Comparison of ENCODE assay signal across 8 cellular contexts in the genomic region with DNA sequence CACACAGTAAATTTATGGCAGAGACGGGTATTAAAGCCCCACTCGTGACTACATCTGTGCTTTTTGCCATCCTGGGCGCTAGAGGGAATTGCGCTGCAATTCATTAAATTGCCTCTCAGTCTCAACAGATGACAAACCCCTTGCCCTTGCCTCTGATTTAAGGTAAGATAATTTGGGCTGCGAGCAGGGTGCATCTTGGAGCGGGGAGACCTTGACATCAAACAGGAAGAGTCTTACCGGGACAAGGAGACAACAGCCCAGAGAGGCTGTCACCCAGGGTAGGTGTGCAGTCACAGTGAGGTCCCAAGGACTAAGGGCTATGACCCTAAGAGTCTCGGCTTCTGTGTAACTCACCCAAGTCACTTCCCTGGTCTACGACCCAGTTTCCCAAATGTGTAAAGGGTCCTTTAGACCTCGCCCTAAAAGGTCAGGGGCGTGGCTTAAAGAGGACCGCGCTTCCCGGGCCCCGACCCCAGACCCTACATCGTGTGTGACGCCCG. TPM values are rescaled to one million over a fixed set of nuclear protein-coding genes. Genes with fewer than 3 reads are reported as not detected.
DNase-seq lines count a peak whose midpoint lies in the region; ATAC-seq, FAIRE-seq and TF ChIP-seq lines count a peak whose summit lies in the region.

No MANE protein-coding gene starts in this region.

- H2AFZ ChIP-seq in K562 (ENCODE audit: low read depth, low read length) = peak overlapping the region; percentile 93

- H3K27ac ChIP-seq in K562 (ENCODE audit: extremely low read depth, low read depth, low read length) = peak overlapping the region; percentile 89
- peak overlapping the region; percentile 98 for H3K27ac ChIP-seq in layer of hippocampus (ENCODE audit: low read depth, low read length)
- H3K27ac ChIP-seq in tibial nerve = peak overlapping the region; percentile 89 to 99 (median 98)

- POLR2A ChIA-PET in K562 (lab: Yijun Ruan, JAX) = interaction anchor here (0.6 to 1.1 kb wide), 8 partner anchors 17 to 899 kb away, joined by 3 to 5 read pairs (median 4); no protein-coding TSS in a partner anchor

- H3K4me3 ChIP-seq in K562 (peak overlapping the region; percentile 68), tibial nerve (peak overlapping the region; percentile 83 to 97 (median 86))

- H3K4me1 ChIP-seq in K562 (replicated peaks in 1 of 2; ENCODE audit: control insufficient read depth in 2 of 2, insufficient read depth in 2 of 2, low read length in 2 of 2) = peaks cover 10 to 17% of the 10 kb centered on the region in 2 experiments; a peak in 4 of 5 replicates
- H3K4me1 ChIP-seq in tibial nerve = peaks cover 0 to 25% (median 14%) of the 10 kb centered on the region in 4 donors

- TF ChIP-seq POLR2A in K562 (conservative IDR thresholded peaks at IDR 0.05) (no peak; the same call in none of the 2 replicates), tibial nerve (IDR thresholded peaks at IDR 0.05) (no peak)

- H3K9me3 ChIP-seq in K562 (replicated peaks; ENCODE audit: control insufficient read depth, insufficient read depth, low read depth, low read length) (no peaks in the 10 kb centered on the region), tibial nerve (no peaks in the 10 kb centered on the region)

- TF ChIP-seq EP300 in K562 (IDR thresholded peaks at IDR 0.05; ENCODE audit: low read length) (no peak), tibial nerve (IDR thresholded peaks at IDR 0.05) (no peak)

- TF ChIP-seq RAD21 in K562 (CRISPR knock-in tag; conservative IDR thresholded peaks at IDR 0.05 in 1 of 2, IDR thresholded peaks at IDR 0.05 in 1 of 2) = no peak

- CTCF ChIA-PET in K562 (lab: Yijun Ruan, JAX; ENCODE audit: low intra/inter-chr PET ratio) = no interaction called here

- no peaks in the 10 kb centered on the region for H3K9me1 ChIP-seq in K562 (ENCODE audit: control insufficient read depth, insufficient read depth, low read length)

- FAIRE-seq in K562 (lab: Jason Lieb, UNC) = peak; percentile 56

- in situ Hi-C loops in K562 (cut with MboI) = no loop called here

- peaks cover 10% of the 10 kb centered on the region for H3K79me2 ChIP-seq in K562 (ENCODE audit: control insufficient read depth, insufficient read depth, low read length)

- TF ChIP-seq CTCF in K562 (IDR thresholded peaks at IDR 0.05 in 2 of 3, conservative IDR thresholded peaks at IDR 0.05 in 1 of 3; ENCODE audit: insufficient read depth in 2 of 3, low read depth in 1 of 3, low read length in 3 of 3) (0 out of 6 replicates have a peak, but pooled peaks of 1 of the 3 experiments have one; percentile 22), tibial nerve (IDR thresholded peaks at IDR 0.05) (no peak)

- BruUV-seq in K562 (replicated peaks; lab: Mats Ljungman, UMichigan) = TSS peak; percentile 96

- intact Hi-C loops in K562 (cut with micrococcal nuclease) = no loop called here

- DNase-seq in CMK (ENCODE audit: low read depth) = peak; percentile 18
- DNase-seq in NCI-H1105 (lab: John Stamatoyannopoulos, UW) = peak; percentile 18
- DNase-seq in K562 (ENCODE audit: extremely low read depth in 1 of 4, low spot score in 3 of 4) = no peak
- DNase-seq in tibial nerve (ENCODE audit: low spot score in 2 of 2) = no peak
- DNase-seq in SIG-M5 (lab: John Stamatoyannopoulos, UW) = no peak

- H3K9ac ChIP-seq in K562 (ENCODE audit: insufficient read depth in 1 of 2, low read depth in 2 of 2, low read length in 2 of 2) = peak overlapping the region; percentile 81 to 84

- WGBS in K562 (ENCODE audit: insufficient coverage, low coverage, missing lambda C conversion rate) = 1% methylated on average over 18 of the region's 18 CpGs
- WGBS in tibial nerve, 2 donors = 10% methylated on average over 18 of the region's 18 CpGs

- H3K36me3 ChIP-seq in K562 (ENCODE audit: control insufficient read depth, insufficient read depth, low read length) (peaks cover 24% of the 10 kb centered on the region; the same call in 2 of the 3 replicates), tibial nerve (peaks cover 0 to 10% (median 0%) of the 10 kb centered on the region in 3 donors)

- H3K27me3 ChIP-seq in K562 (ENCODE audit: control insufficient read depth in 2 of 2, insufficient read depth in 2 of 2, low read length in 2 of 2) (no peaks in the 10 kb centered on the region), layer of hippocampus (ENCODE audit: control insufficient read depth, insufficient read depth, low read length) (no peaks in the 10 kb centered on the region), tibial nerve (no peaks in the 10 kb centered on the region)

- peak overlapping the region; percentile 87 for H3K4me2 ChIP-seq in K562 (ENCODE audit: insufficient read depth, low read length)

- ATAC-seq in GM19455 (IDR thresholded peaks at IDR 0.05; ENCODE audit: unreplicated experiment) (peak; percentile 14), K562 (peak; percentile 60), HG03039 (IDR thresholded peaks at IDR 0.05; ENCODE audit: unreplicated experiment) (no peak)

- H4K20me1 ChIP-seq in K562 (replicated peaks; ENCODE audit: control insufficient read depth, insufficient read depth, low read length) = no peaks in the 10 kb centered on the region

TF ChIP-seq in K562, 482 proteins besides CTCF, POLR2A, EP300 and RAD21 (continues in another document):
- TF ChIP-seq ZNF12 (CRISPR knock-in tag; IDR thresholded peaks at IDR 0.05) = no peak
- TF ChIP-seq ELK3 (CRISPR knock-in tag; IDR thresholded peaks at IDR 0.05) = no peak
- TF ChIP-seq SUPT5H (IDR thresholded peaks at IDR 0.05) = 0 out of 2 replicates have a peak, but pooled peaks have one; percentile 54
- no peak for TF ChIP-seq NR2C2 (CRISPR knock-in tag; IDR thresholded peaks at IDR 0.05)
- peak; percentile 70 for TF ChIP-seq NR2C2 (tag; IDR thresholded peaks at IDR 0.05)
- TF ChIP-seq ZNF134 (CRISPR knock-in tag; conservative IDR thresholded peaks at IDR 0.05) = no peak
- peak; percentile 59 for TF ChIP-seq MYC (IDR thresholded peaks at IDR 0.05; ENCODE audit: low read depth, low read length)
- no peak for TF ChIP-seq MYC (CRISPR knock-in tag; IDR thresholded peaks at IDR 0.05; ENCODE audit: borderline replicate concordance, low read depth)
- 0 out of 2 replicates have a peak, but pooled peaks have one; percentile 38 for TF ChIP-seq POLR2AphosphoS5 (IDR thresholded peaks at IDR 0.05; ENCODE audit: control insufficient read depth, insufficient read depth, low read depth, low read length)
- TF ChIP-seq ZKSCAN1 (IDR thresholded peaks at IDR 0.05; ENCODE audit: low read depth, low read length) = no peak
- peak; percentile 90 for TF ChIP-seq ZNF121 (CRISPR knock-in tag; conservative IDR thresholded peaks at IDR 0.05)

RNA-seq across cellular contexts. Expression of gene TOM1, which starts 0.4 kb away (rescaled TPM):
- total RNA-seq in K562 (2011; cell fraction: chromatin; rRNA removed; ENCODE audit: low replicate concordance) = 30.6 and 79.2 TPM in 2 replicates
- 34.5 and 38.2 TPM in 2 replicates for total RNA-seq in K562 (2011; cell fraction: nucleolus; rRNA removed)
- total RNA-seq in K562 (2011; cell fraction: nucleoplasm; rRNA removed) = 39.4 and 44.0 TPM in 2 replicates
- 12.0 and 14.8 TPM in 2 replicates for total RNA-seq in K562 (2014; rRNA removed)
- 5.9 and 6.3 TPM in 2 replicates for total RNA-seq in K562 (2014; rRNA removed; fragmentation: Illumina TruSeq; extraction: Trizol)
- 9.9 and 10.3 TPM in 2 replicates for total RNA-seq in K562 (2015; rRNA removed; fragmentation: Illumina TruSeq; extraction: Trizol)
- total RNA-seq in K562 (2021) = 12.6 and 13.7 TPM in 2 replicates
- polyA plus RNA-seq in K562 (2011; rRNA removed) = 18.2 and 24.5 TPM in 2 replicates
- polyA plus RNA-seq in K562 (2011; cell fraction: cytosol; rRNA removed) = 25.1 and 29.3 TPM in 2 replicates
- 23.6 and 26.8 TPM in 2 replicates for polyA plus RNA-seq in K562 (2011; cell fraction: nucleus; rRNA removed)
- polyA plus RNA-seq in K562 (2012) = 13.4 and 27.6 TPM in 2 replicates
- polyA plus RNA-seq in K562 (2014; fragmentation: Illumina TruSeq; extraction: Trizol) = 17.9 and 20.6 TPM in 2 replicates
- 1 to 10 TPM in 1 of 2 experiments, under 1 TPM in 1; 0.64 to 1.2 TPM for polyA plus RNA-seq in K562 (2014; fragmentation: Nextera tagmentation; extraction: Ambion mirVana)
- 13.1 and 13.9 TPM in 2 replicates for polyA plus RNA-seq in K562 (2014; rRNA removed)
- polyA minus RNA-seq in K562 (2011; rRNA and poly(A)+ RNA removed) = 18.7 and 31.6 TPM in 2 replicates
- polyA minus RNA-seq in K562 (2011; cell fraction: cytosol; rRNA and poly(A)+ RNA removed) = 19.8 and 21.5 TPM in 2 replicates
- 16.8 and 30.9 TPM in 2 replicates for polyA minus RNA-seq in K562 (2011; cell fraction: nucleus; rRNA and poly(A)+ RNA removed)
- total RNA-seq in tibial nerve = 100 to 1,000 TPM in 1 of 4 donors, 10 to 100 TPM in 3; 64.7 to 114 (median 86.5) TPM

RNA-seq across cellular contexts. Expression of gene HMGXB4, which starts 42.0 kb away (rescaled TPM):
- 51.0 and 108 TPM in 2 replicates for total RNA-seq in K562 (2011; cell fraction: chromatin; rRNA removed; ENCODE audit: low replicate concordance)
- 41.6 and 44.2 TPM in 2 replicates for total RNA-seq in K562 (2011; cell fraction: nucleolus; rRNA removed)
- total RNA-seq in K562 (2011; cell fraction: nucleoplasm; rRNA removed) = 60.4 and 65.7 TPM in 2 replicates
- 9.9 and 10.0 TPM in 2 replicates for total RNA-seq in K562 (2014; rRNA removed)
- 19.0 and 21.9 TPM in 2 replicates for total RNA-seq in K562 (2014; rRNA removed; fragmentation: Illumina TruSeq; extraction: Trizol)
- 17.5 and 20.8 TPM in 2 replicates for total RNA-seq in K562 (2015; rRNA removed; fragmentation: Illumina TruSeq; extraction: Trizol)
- total RNA-seq in K562 (2021) = 18.0 and 18.4 TPM in 2 replicates
- polyA plus RNA-seq in K562 (2011; rRNA removed) = 24.8 and 25.3 TPM in 2 replicates
- polyA plus RNA-seq in K562 (2011; cell fraction: cytosol; rRNA removed) = 8.3 and 13.5 TPM in 2 replicates
- polyA plus RNA-seq in K562 (2011; cell fraction: nucleus; rRNA removed) = 16.9 and 22.4 TPM in 2 replicates
- polyA plus RNA-seq in K562 (2012) = 13.6 and 17.4 TPM in 2 replicates
- 23.7 and 26.6 TPM in 2 replicates for polyA plus RNA-seq in K562 (2014; fragmentation: Illumina TruSeq; extraction: Trizol)
- polyA plus RNA-seq in K562 (2014; fragmentation: Nextera tagmentation; extraction: Ambion mirVana) = 10 to 100 TPM; 27.7 to 31.4 TPM
- 19.2 and 25.0 TPM in 2 replicates for polyA plus RNA-seq in K562 (2014; rRNA removed)
- 42.8 and 55.6 TPM in 2 replicates for polyA minus RNA-seq in K562 (2011; rRNA and poly(A)+ RNA removed)
- 11.3 and 12.0 TPM in 2 replicates for polyA minus RNA-seq in K562 (2011; cell fraction: cytosol; rRNA and poly(A)+ RNA removed)
- 31.5 and 49.1 TPM in 2 replicates for polyA minus RNA-seq in K562 (2011; cell fraction: nucleus; rRNA and poly(A)+ RNA removed)
- 10 to 100 TPM; 15.9 to 23.7 (median 18.0) TPM for total RNA-seq in tibial nerve

Comparison
In these comparisons a context has a peak if more than half of its experiments do, and no peak if none do; other contexts are left out.
1. DNase-seq: peak in CMK (single experiment) and NCI-H1105 (single experiment); none in K562 (0 of 4), tibial nerve (0 of 2) and SIG-M5 (single experiment).
2. Peak in every context shown above with its lines, with median percentiles within 50 percentile points of each other: H3K27ac ChIP-seq.